Comparison of ENCODE assay signal across 9 cellular contexts in the genomic region with DNA sequence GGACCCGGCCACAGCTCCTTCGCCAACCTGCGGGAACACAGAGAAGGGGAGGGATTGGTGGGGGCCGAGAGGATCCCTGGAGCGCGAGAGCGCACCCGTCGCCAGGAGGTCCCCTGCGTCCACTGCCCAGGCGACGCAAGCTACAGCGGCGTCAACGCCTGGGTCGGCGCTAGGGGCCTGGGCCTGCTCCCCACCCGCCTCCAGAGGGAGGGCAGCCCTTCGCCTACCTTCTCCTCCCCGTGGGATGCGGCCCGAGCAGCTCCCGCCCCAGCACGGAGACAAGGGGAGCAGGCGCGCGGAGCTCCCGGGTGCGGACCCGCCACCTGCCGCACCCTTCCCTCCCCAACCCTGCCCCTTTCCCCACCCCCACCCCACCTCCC.
DNase-seq lines count a peak whose midpoint lies in the region; ATAC-seq, FAIRE-seq and TF ChIP-seq lines count a peak whose summit lies in the region.
"Had no signal": no experiment of that assay in that cellular context is flagged by ENCODE, and none has a peak within 500 bp of the region (broad histone marks: within the 10 kb centered on the region; RNA-seq: fewer than 3 reads in every experiment).

No MANE protein-coding gene starts in this region.

- CTCF ChIA-PET in activated CD4-positive, alpha-beta memory T cell treated with anti-CD3 and anti-CD28 coated beads, Interleukin-2, amount 10 ng/mL, durations not matched to agents 7 days and 5 days (lab: Charles Lee): interaction anchor here (1.3 kb wide), 1 partner anchor 398 kb away, joined by 3 read pairs; no protein-coding TSS in a partner anchor

- H3K4me1 ChIP-seq in left ventricle myocardium inferior: peaks cover 62% of the 10 kb centered on the region
- peaks cover 0 to 3% of the 10 kb centered on the region in 2 donors for H3K4me1 ChIP-seq in small intestine (ENCODE audit: control insufficient read depth in 2 of 2, insufficient read depth in 1 of 2, low read depth in 1 of 2, low read length in 1 of 2)

- peak overlapping the region; percentile 72 for H3K4me3 ChIP-seq in left ventricle myocardium inferior
- H3K4me3 ChIP-seq in small intestine (ENCODE audit: low read depth in 1 of 2, low read length in 2 of 2): peak overlapping the region; percentile 50 to 58

- peak overlapping the region; percentile 82 for H3K4me3 Mint-ChIP-seq in activated CD4-positive, alpha-beta memory T cell treated with anti-CD3 and anti-CD28 coated beads, Interleukin-2, amount 10 ng/mL, durations not matched to agents 7 days and 5 days

- H3K9me3 ChIP-seq in left ventricle myocardium inferior (replicated peaks): no peaks in the 10 kb centered on the region
- no peaks in the 10 kb centered on the region for H3K9me3 ChIP-seq in small intestine (ENCODE audit: control insufficient read depth, low read depth)

- peaks cover 29% of the 10 kb centered on the region for H3K36me3 Mint-ChIP-seq in activated CD4-positive, alpha-beta memory T cell treated with anti-CD3 and anti-CD28 coated beads, Interleukin-2, amount 10 ng/mL, durations not matched to agents 7 days and 5 days (ENCODE audit: low read depth)

- TF ChIP-seq CTCF in left ventricle myocardium inferior (IDR thresholded peaks at IDR 0.05; ENCODE audit: borderline replicate concordance): no peak

- ATAC-seq in GM21447 (IDR thresholded peaks at IDR 0.05; ENCODE audit: unreplicated experiment) (no peak), HG02798 (IDR thresholded peaks at IDR 0.05; ENCODE audit: poor library complexity, unreplicated experiment) (no peak)

- intact Hi-C loops in left ventricle myocardium inferior (cut with micrococcal nuclease) (no loop called here), head of caudate nucleus (cut with DNase I) (no loop called here)

- peak overlapping the region; percentile 83 for H3K27ac Mint-ChIP-seq in activated CD4-positive, alpha-beta memory T cell treated with anti-CD3 and anti-CD28 coated beads, Interleukin-2, amount 10 ng/mL, durations not matched to agents 7 days and 5 days

- H3K36me3 ChIP-seq in left ventricle myocardium inferior: peaks cover 25% of the 10 kb centered on the region
- H3K36me3 ChIP-seq in small intestine (ENCODE audit: control insufficient read depth in 2 of 2, insufficient read depth in 2 of 2, low read length in 2 of 2): peaks cover 4 to 6% of the 10 kb centered on the region in 2 donors

- peaks cover 85% of the 10 kb centered on the region for H3K27me3 ChIP-seq in left ventricle myocardium inferior (ENCODE audit: low read depth)
- H3K27me3 ChIP-seq in small intestine (ENCODE audit: control insufficient read depth in 2 of 2, insufficient read depth in 2 of 2, low read length in 2 of 2): no peaks in the 10 kb centered on the region

- peaks cover 44% of the 10 kb centered on the region for H3K4me1 Mint-ChIP-seq in activated CD4-positive, alpha-beta memory T cell treated with anti-CD3 and anti-CD28 coated beads, Interleukin-2, amount 10 ng/mL, durations not matched to agents 7 days and 5 days

- peak; percentile 57 for DNase-seq in DMS 273 (lab: John Stamatoyannopoulos, UW; ENCODE audit: unreplicated experiment)
- no peak for DNase-seq in DMS 273 treated with DMSO at 0.1 percent for 48 hours (lab: John Stamatoyannopoulos, UW)
- peak; percentile 35 for DNase-seq in activated CD4-positive, alpha-beta memory T cell treated with anti-CD3 and anti-CD28 coated beads, Interleukin-2, amount 10 ng/mL, durations not matched to agents 7 days and 5 days
- DNase-seq in left ventricle myocardium inferior: no peak
- DNase-seq in small intestine: no peak
- DNase-seq in head of caudate nucleus: no peak

- WGBS in small intestine, 3 donors: 1 to 2% (median 1%) methylated on average over 21 to 31 of the region's 31 CpGs

- POLR2A ChIA-PET in activated CD4-positive, alpha-beta memory T cell treated with anti-CD3 and anti-CD28 coated beads, Interleukin-2, amount 10 ng/mL, durations not matched to agents 7 days and 5 days (lab: Charles Lee): interaction anchor here (1.0 to 1.8 kb wide), 7 partner anchors 12 to 398 kb away, joined by 3 to 9 read pairs (median 5); a partner anchor contains a TSS

- no peak for FAIRE-seq in small intestine (lab: Jason Lieb, UNC)

- H3K9me3 Mint-ChIP-seq in activated CD4-positive, alpha-beta memory T cell treated with anti-CD3 and anti-CD28 coated beads, Interleukin-2, amount 10 ng/mL, durations not matched to agents 7 days and 5 days: no peaks in the 10 kb centered on the region

- peaks cover 1% of the 10 kb centered on the region for H3K27me3 Mint-ChIP-seq in activated CD4-positive, alpha-beta memory T cell treated with anti-CD3 and anti-CD28 coated beads, Interleukin-2, amount 10 ng/mL, durations not matched to agents 7 days and 5 days

- H3K27ac ChIP-seq in left ventricle myocardium inferior (replicated peaks) (peak overlapping the region; percentile 87), small intestine (ENCODE audit: low read depth in 1 of 2, low read length in 1 of 2) (peak overlapping the region in 1 of 2 donors; percentile 65)
- H3K27ac ChIP-seq: 22Rv1 had no signal

Comparison
In these comparisons a context has a peak if more than half of its experiments do, and no peak if none do; other contexts are left out.
1. DNase-seq: peak in DMS 273 (single experiment) and activated CD4-positive, alpha-beta memory T cell treated with anti-CD3 and anti-CD28 coated beads, Interleukin-2, amount 10 ng/mL, durations not matched to agents 7 days and 5 days (single experiment); none in DMS 273 treated with DMSO at 0.1 percent for 48 hours (single experiment), left ventricle myocardium inferior (single experiment), small intestine (single experiment) and head of caudate nucleus (0 of 42).